26 cellular contexts compared by ENCODE assay signal in genomic region chr11:75925785-75926164, GRCh38.
A peak's percentile ranks its signal among the peaks of the same experiment; 100 is the strongest.
DNase-seq lines count a peak whose midpoint lies in the region; ATAC-seq and TF ChIP-seq lines count a peak whose summit lies in the region.
"Had no signal": no experiment of that assay in that cellular context is flagged by ENCODE, and none has a peak within 500 bp of the region (broad histone marks: within the 10 kb centered on the region; RNA-seq: fewer than 3 reads in every experiment).

No MANE protein-coding gene starts in this region.

- H3K27me3 Mint-ChIP-seq in activated naive CD4-positive, alpha-beta T cell treated with anti-CD3 and anti-CD28 coated beads, Interleukin-2, amount 10 ng/mL, durations not matched to agents 7 days and 5 days = no peaks in the 10 kb centered on the region
- no peaks in the 10 kb centered on the region for H3K27me3 Mint-ChIP-seq in endodermal cell (ENCODE audit: insufficient read depth)
- H3K27me3 Mint-ChIP-seq: activated naive CD8-positive, alpha-beta T cell treated with anti-CD3 and anti-CD28 coated beads, Interleukin-2, amount 50 U/mL, for 24 hours; CD4-positive, alpha-beta memory T cell; progenitor cell of endocrine pancreas; stimulated activated naive CD8-positive, alpha-beta T cell treated with anti-CD3 and anti-CD28 coated beads, Interleukin-15, Interleukin-2, amounts not matched to agents 100 ng/mL and 50 ng/mL, for 24 hours; T-cell had no signal

- H3K23ac ChIP-seq in neuronal stem cell (ENCODE audit: low read depth, low read length, poor library complexity) = no peak overlapping the region

- H3K4me3 Mint-ChIP-seq in activated naive CD4-positive, alpha-beta T cell treated with anti-CD3 and anti-CD28 coated beads, Interleukin-2, amount 10 ng/mL, durations not matched to agents 7 days and 5 days = no peak overlapping the region
- H3K4me3 Mint-ChIP-seq in endodermal cell = no peak overlapping the region
- H3K4me3 Mint-ChIP-seq: activated naive CD8-positive, alpha-beta T cell treated with anti-CD3 and anti-CD28 coated beads, Interleukin-2, amount 50 U/mL, for 24 hours; CD4-positive, alpha-beta memory T cell; mesothelial cell of epicardium; neural crest cell; stimulated activated naive CD8-positive, alpha-beta T cell treated with anti-CD3 and anti-CD28 coated beads, Interleukin-15, Interleukin-2, amounts not matched to agents 100 ng/mL and 50 ng/mL, for 24 hours; T-cell had no signal

- no peak overlapping the region for H2BK5ac ChIP-seq in neuronal stem cell (ENCODE audit: low read length)

- H3K27me3 ChIP-seq in colonic mucosa (no peaks in the 10 kb centered on the region), neuronal stem cell (ENCODE audit: control insufficient read depth in 3 of 3, insufficient read depth in 3 of 3, low read depth in 1 of 3, low read length in 3 of 3) (no peaks in the 10 kb centered on the region), endodermal cell (ENCODE audit: control insufficient read depth, insufficient read depth, low read length, poor library complexity, severe bottlenecking) (no peaks in the 10 kb centered on the region)
- H3K27me3 ChIP-seq: cardiac muscle cell, transverse colon had no signal

- H3K27ac ChIP-seq in colonic mucosa = peak overlapping the region; percentile 46
- no peak overlapping the region for H3K27ac ChIP-seq in neuronal stem cell (replicated peaks; ENCODE audit: low read length)
- H3K27ac ChIP-seq in endodermal cell (ENCODE audit: low read depth, low read length) = no peak overlapping the region
- H3K27ac ChIP-seq: cardiac muscle cell had no signal

- H3K9ac ChIP-seq in colonic mucosa (ENCODE audit: low read depth in 2 of 2, low read length in 2 of 2) (no peak overlapping the region), neuronal stem cell (ENCODE audit: low read depth, low read length, poor library complexity) (no peak overlapping the region), endodermal cell (ENCODE audit: extremely low read depth, low read length, poor library complexity, severe bottlenecking) (no peak overlapping the region)

- H4K8ac ChIP-seq in neuronal stem cell (ENCODE audit: low read depth, low read length) = no peak overlapping the region

- H2AK5ac ChIP-seq in neuronal stem cell (ENCODE audit: low read depth, low read length) = no peak overlapping the region

- H2BK15ac ChIP-seq in neuronal stem cell (ENCODE audit: low read length) = no peak overlapping the region

- H3K9me3 Mint-ChIP-seq in activated naive CD4-positive, alpha-beta T cell treated with anti-CD3 and anti-CD28 coated beads, Interleukin-2, amount 10 ng/mL, durations not matched to agents 7 days and 5 days = no peaks in the 10 kb centered on the region
- no peaks in the 10 kb centered on the region for H3K9me3 Mint-ChIP-seq in endodermal cell
- H3K9me3 Mint-ChIP-seq: activated naive CD8-positive, alpha-beta T cell treated with anti-CD3 and anti-CD28 coated beads, Interleukin-2, amount 50 U/mL, for 24 hours; CD4-positive, alpha-beta memory T cell; neural crest cell; stimulated activated naive CD8-positive, alpha-beta T cell treated with anti-CD3 and anti-CD28 coated beads, Interleukin-15, Interleukin-2, amounts not matched to agents 100 ng/mL and 50 ng/mL, for 24 hours; T-cell had no signal

- H3K4me1 Mint-ChIP-seq in activated naive CD4-positive, alpha-beta T cell treated with anti-CD3 and anti-CD28 coated beads, Interleukin-2, amount 10 ng/mL, durations not matched to agents 7 days and 5 days = peaks cover 2% of the 10 kb centered on the region
- no peaks in the 10 kb centered on the region for H3K4me1 Mint-ChIP-seq in endodermal cell

- intact Hi-C loops in colonic mucosa (cut with DNase I) (no loop called here), mucosa of descending colon (cut with DNase I, micrococcal nuclease) (no loop called here)

- H2AFZ ChIP-seq in neuronal stem cell (ENCODE audit: low read length) = no peak overlapping the region

- H3K36me3 ChIP-seq in colonic mucosa (no peaks in the 10 kb centered on the region), mucosa of descending colon (ENCODE audit: low read depth) (no peaks in the 10 kb centered on the region), neuronal stem cell (replicated peaks in 1 of 2; ENCODE audit: control insufficient read depth in 2 of 2, insufficient read depth in 2 of 2, low read length in 2 of 2) (no peaks in the 10 kb centered on the region), endodermal cell (ENCODE audit: control insufficient read depth, insufficient read depth, low read length) (no peaks in the 10 kb centered on the region)
- H3K36me3 ChIP-seq: cardiac muscle cell, transverse colon had no signal

- TF ChIP-seq CTCF in colonic mucosa (IDR thresholded peaks at IDR 0.05) = no peak
- TF ChIP-seq CTCF in mucosa of descending colon (IDR thresholded peaks at IDR 0.05) = no peak
- no peak for TF ChIP-seq CTCF in endodermal cell (conservative IDR thresholded peaks at IDR 0.05)

- in situ Hi-C loops in KBM-7 (cut with MboI; ENCODE audit: low pct_unique_long_range_greater_than_20kb, low sequenced_read_pairs) = no loop called here

- H3K18ac ChIP-seq in neuronal stem cell (ENCODE audit: low read length) = no peak overlapping the region

- H3K27ac Mint-ChIP-seq in activated naive CD4-positive, alpha-beta T cell treated with anti-CD3 and anti-CD28 coated beads, Interleukin-2, amount 10 ng/mL, durations not matched to agents 7 days and 5 days = no peak overlapping the region
- H3K27ac Mint-ChIP-seq in endodermal cell = no peak overlapping the region
- H3K27ac Mint-ChIP-seq: activated naive CD8-positive, alpha-beta T cell treated with anti-CD3 and anti-CD28 coated beads, Interleukin-2, amount 50 U/mL, for 24 hours; CD4-positive, alpha-beta memory T cell; progenitor cell of endocrine pancreas; T-cell had no signal

- ATAC-seq in mucosa of descending colon = peak; percentile 93
- ATAC-seq: activated naive CD8-positive, alpha-beta T cell treated with anti-CD3 and anti-CD28 coated beads, Interleukin-2, amount 50 U/mL, for 24 hours; HepG2; T-cell had no signal

- H3K4me3 ChIP-seq in colonic mucosa (no peak overlapping the region), mucosa of descending colon (no peak overlapping the region), neuronal stem cell (ENCODE audit: low read length in 2 of 2) (no peak overlapping the region), endodermal cell (ENCODE audit: low read length) (no peak overlapping the region)
- H3K4me3 ChIP-seq: cardiac muscle cell, skin epidermis, transverse colon had no signal

- H3K9me3 ChIP-seq in colonic mucosa = no peaks in the 10 kb centered on the region
- H3K9me3 ChIP-seq in mucosa of descending colon = no peaks in the 10 kb centered on the region
- H3K9me3 ChIP-seq in neuronal stem cell (replicated peaks in 1 of 2; ENCODE audit: control insufficient read depth in 2 of 2, insufficient read depth in 1 of 2, low read depth in 1 of 2, low read length in 2 of 2) = no peaks in the 10 kb centered on the region
- no peaks in the 10 kb centered on the region for H3K9me3 ChIP-seq in endodermal cell (ENCODE audit: control insufficient read depth, low read length)
- H3K9me3 ChIP-seq: transverse colon had no signal

- H2BK12ac ChIP-seq in neuronal stem cell (ENCODE audit: low read length) = no peak overlapping the region

- no peak overlapping the region for H4K91ac ChIP-seq in neuronal stem cell (ENCODE audit: low read depth, low read length, poor library complexity)

- no peak overlapping the region for H3K14ac ChIP-seq in neuronal stem cell (ENCODE audit: low read length)

- H2BK120ac ChIP-seq in neuronal stem cell (ENCODE audit: low read depth, low read length) = no peak overlapping the region

- no peaks in the 10 kb centered on the region for H3K79me1 ChIP-seq in neuronal stem cell (ENCODE audit: low read depth, low read length)

- no peaks in the 10 kb centered on the region for H3K36me3 Mint-ChIP-seq in activated naive CD4-positive, alpha-beta T cell treated with anti-CD3 and anti-CD28 coated beads, Interleukin-2, amount 10 ng/mL, durations not matched to agents 7 days and 5 days
- H3K36me3 Mint-ChIP-seq in endodermal cell (ENCODE audit: low read depth) = no peaks in the 10 kb centered on the region
- H3K36me3 Mint-ChIP-seq: mesothelial cell of epicardium had no signal

- DNase-seq in EL (peak; percentile 42), LoVo (ENCODE audit: low spot score) (peak; percentile 5), colonic mucosa (no peak), mucosa of descending colon (no peak), neuronal stem cell (ENCODE audit: low spot score) (no peak), endodermal cell (no peak), KBM-7 (no peak)
- DNase-seq in activated naive CD4-positive, alpha-beta T cell treated with anti-CD3 and anti-CD28 coated beads, Interleukin-2, amount 10 ng/mL, durations not matched to agents 7 days and 5 days = no peak
- DNase-seq: activated CD4-positive, alpha-beta T cell treated with anti-CD3 and anti-CD28 coated beads for 4 hours; activated naive CD8-positive, alpha-beta T cell treated with anti-CD3 and anti-CD28 coated beads, Interleukin-2, amount 50 U/mL, for 24 hours; CD4-positive, alpha-beta memory T cell; erythroblast; HCEC 1CT; NCI-H1436 treated with DMSO at 0.1 percent for 48 hours; NCI-H748 treated with DMSO at 0.1 percent for 48 hours; SHP77; stimulated activated CD4-positive, alpha-beta T cell treated with anti-CD3 and anti-CD28 coated beads, Interleukin-2, amount 100 ng/mL, for 48 hours; T-cell; transverse colon had no signal

- CTCF ChIA-PET in activated naive CD4-positive, alpha-beta T cell treated with anti-CD3 and anti-CD28 coated beads, Interleukin-2, amount 10 ng/mL, durations not matched to agents 7 days and 5 days (lab: Charles Lee) = no interaction called here

- no CpG with 5 or more reads among the region's 1 CpG for whole genome bisulfite sequencing in neuronal stem cell (ENCODE audit: extremely low coverage in 2 of 2, insufficient read length in 2 of 2, insufficient replicate concordance in 1 of 2), 2 donors
- 100% methylated on average over 1 of the region's 1 CpG; no CpG with 5 or more reads in 1 of the 2 experiments for WGBS in endodermal cell (ENCODE audit: insufficient coverage in 1 of 2, insufficient read length in 1 of 2), 2 experiments

- no peak overlapping the region for H3K4ac ChIP-seq in neuronal stem cell (ENCODE audit: low read length)

- no peak overlapping the region for H3K4me2 ChIP-seq in neuronal stem cell (ENCODE audit: insufficient read depth, low read length, poor library complexity, severe bottlenecking)

- H3K4me1 ChIP-seq in colonic mucosa (peaks cover 6% of the 10 kb centered on the region), mucosa of descending colon (ENCODE audit: low read depth) (peaks cover 8% of the 10 kb centered on the region), neuronal stem cell (ENCODE audit: control insufficient read depth in 2 of 2, insufficient read depth in 1 of 2, low read depth in 1 of 2, low read length in 2 of 2) (peaks cover 0 to 3% of the 10 kb centered on the region in 2 donors), endodermal cell (ENCODE audit: control insufficient read depth, insufficient read depth, low read length) (no peaks in the 10 kb centered on the region)

Comparison
In these comparisons a context has a peak if more than half of its experiments do, and no peak if none do; other contexts are left out.
1. DNase-seq: peak in EL (single experiment) and LoVo (single experiment); none in colonic mucosa (single experiment), mucosa of descending colon (0 of 3), activated naive CD4-positive, alpha-beta T cell treated with anti-CD3 and anti-CD28 coated beads, Interleukin-2, amount 10 ng/mL, durations not matched to agents 7 days and 5 days (single experiment), neuronal stem cell (single experiment), endodermal cell (single experiment) and KBM-7 (single experiment).